8 cellular contexts compared by ENCODE assay signal in the genomic region with DNA sequence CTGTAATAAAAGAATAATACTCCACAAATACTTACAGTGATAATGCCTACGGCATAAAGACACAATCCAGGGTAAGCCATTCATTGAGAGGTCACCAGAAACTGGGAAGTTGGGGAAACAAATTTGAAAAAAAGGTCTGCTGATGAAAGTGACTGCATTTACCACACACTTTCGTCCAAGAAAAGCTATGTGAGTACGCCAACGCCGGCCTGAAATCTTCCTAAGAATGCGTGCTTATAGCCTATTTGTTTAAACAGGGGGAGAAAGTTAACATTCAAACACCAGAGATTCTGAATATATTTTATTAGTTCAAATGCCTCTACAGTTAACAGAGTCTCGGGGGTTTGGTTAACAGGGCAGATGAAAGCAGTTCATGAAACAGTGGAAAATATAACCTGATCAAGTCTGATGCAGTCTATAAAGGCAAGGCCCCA. TPM values are rescaled to one million over a fixed set of nuclear protein-coding genes. Genes with fewer than 3 reads are reported as not detected.
DNase-seq lines count a peak whose midpoint lies in the region; ATAC-seq and TF ChIP-seq lines count a peak whose summit lies in the region.

No MANE protein-coding gene starts in this region.

- no peak for TF ChIP-seq CTCF in HFF-Myc (IDR thresholded peaks at IDR 0.05; ENCODE audit: low read depth, low read length, missing control alignments)
- TF ChIP-seq CTCF in hepatocyte (IDR thresholded peaks at IDR 0.05; ENCODE audit: poor library complexity), result no peak
- TF ChIP-seq CTCF in gastrocnemius medialis (IDR thresholded peaks at IDR 0.05 in 4 of 5, conservative IDR thresholded peaks at IDR 0.05 in 1 of 5), result no peak

- H3K4me2 ChIP-seq in BLaER1 (peak overlapping the region; percentile 90), hepatocyte (peak overlapping the region; percentile 73)

- no peaks in the 10 kb centered on the region for H3K9me3 Mint-ChIP-seq in activated naive CD4-positive, alpha-beta T cell treated with anti-CD3 and anti-CD28 coated beads, Interleukin-2, amount 50 U/mL, for 72 hours

- peak; percentile 55 to 56 for ATAC-seq in activated naive CD4-positive, alpha-beta T cell treated with anti-CD3 and anti-CD28 coated beads, Interleukin-2, amount 50 U/mL, for 72 hours
- ATAC-seq in gastrocnemius medialis, result peak; percentile 32 to 55
- no peak for ATAC-seq in GM21515 (IDR thresholded peaks at IDR 0.05; ENCODE audit: unreplicated experiment)

- H3K9ac ChIP-seq in BLaER1, result peak overlapping the region; percentile 93

- H3K27me3 ChIP-seq in BLaER1 (no peaks in the 10 kb centered on the region), hepatocyte (no peaks in the 10 kb centered on the region), gastrocnemius medialis (no peaks in the 10 kb centered on the region)

- no peaks in the 10 kb centered on the region for H3K9me2 ChIP-seq in hepatocyte (replicated peaks; ENCODE audit: insufficient read depth)

- DNase-seq in HFF-Myc (ENCODE audit: extremely low read depth, low read depth) (peak; percentile 21), hepatocyte (ENCODE audit: low spot score) (no peak), gastrocnemius medialis (no peak), NAMALWA (ENCODE audit: low spot score) (no peak), LoVo (ENCODE audit: low spot score) (no peak)
- DNase-seq in activated naive CD4-positive, alpha-beta T cell treated with anti-CD3 and anti-CD28 coated beads, Interleukin-2, amount 50 U/mL, for 72 hours (ENCODE audit: low spot score in 2 of 2), result no peak

- H4K20me1 ChIP-seq in BLaER1 (no peaks in the 10 kb centered on the region), hepatocyte (ENCODE audit: insufficient read depth, poor library complexity, severe bottlenecking) (no peaks in the 10 kb centered on the region)

- no peaks in the 10 kb centered on the region for H3K9me3 ChIP-seq in BLaER1
- no peaks in the 10 kb centered on the region for H3K9me3 ChIP-seq in hepatocyte (ENCODE audit: low read depth)
- no peaks in the 10 kb centered on the region for H3K9me3 ChIP-seq in gastrocnemius medialis

- peak overlapping the region; percentile 93 for H3K27ac ChIP-seq in BLaER1
- peak overlapping the region; percentile 96 for H3K27ac ChIP-seq in hepatocyte
- H3K27ac ChIP-seq in gastrocnemius medialis, result peak overlapping the region; percentile 85 to 94 (median 89)

- H3K4me3 ChIP-seq in BLaER1, result peak overlapping the region; percentile 89
- H3K4me3 ChIP-seq in HFF-Myc (replicated peaks; ENCODE audit: low read depth, low read length), result peak overlapping the region; percentile 96
- H3K4me3 ChIP-seq in hepatocyte, result peak overlapping the region; percentile 35
- peak overlapping the region; percentile 71 to 89 (median 84) for H3K4me3 ChIP-seq in gastrocnemius medialis

- H3K27ac Mint-ChIP-seq in activated naive CD4-positive, alpha-beta T cell treated with anti-CD3 and anti-CD28 coated beads, Interleukin-2, amount 50 U/mL, for 72 hours, result peak overlapping the region; percentile 99 to 100

- H3K36me3 ChIP-seq in BLaER1, result peaks cover 32% of the 10 kb centered on the region
- no peaks in the 10 kb centered on the region for H3K36me3 ChIP-seq in hepatocyte (replicated peaks; ENCODE audit: insufficient read depth, low read depth)
- H3K36me3 ChIP-seq in gastrocnemius medialis, result peaks cover 3 to 32% of the 10 kb centered on the region in 2 donors

- peaks cover 25% of the 10 kb centered on the region for H3K79me2 ChIP-seq in hepatocyte

- intact Hi-C loops in gastrocnemius medialis (cut with DNase I; ENCODE audit: low total_unique reads), result loop anchor here (2.0 kb wide), 3 partner anchors 164 to 392 kb away; partner anchors contain the start of genes ADAT2 and PEX3

- H3K4me1 ChIP-seq in BLaER1 (peaks cover 22% of the 10 kb centered on the region), hepatocyte (ENCODE audit: insufficient read depth) (peaks cover 18% of the 10 kb centered on the region), gastrocnemius medialis (peaks cover 9 to 14% of the 10 kb centered on the region in 2 donors)

- in situ Hi-C loops in gastrocnemius medialis (cut with MboI; ENCODE audit: low sequenced_read_pairs in 4 of 4), result no loop called here

- H2AFZ ChIP-seq in hepatocyte, result peak overlapping the region; percentile 66

- WGBS in hepatocyte (ENCODE audit: low lambda C conversion rate, missing lambda C conversion rate), result 26% methylated on average over 7 of the region's 7 CpGs

- H3K36me3 Mint-ChIP-seq in activated naive CD4-positive, alpha-beta T cell treated with anti-CD3 and anti-CD28 coated beads, Interleukin-2, amount 50 U/mL, for 72 hours, result peaks cover 27 to 33% of the 10 kb centered on the region in 2 donors

- TF ChIP-seq POLR2A in gastrocnemius medialis (IDR thresholded peaks at IDR 0.05), result no peak

RNA-seq across cellular contexts. Expression of gene LTV1, which starts 0.7 kb away (rescaled TPM):
- 10 to 100 TPM; 24.8 to 30.0 TPM for total RNA-seq in activated naive CD4-positive, alpha-beta T cell treated with anti-CD3 and anti-CD28 coated beads, Interleukin-2, amount 50 U/mL, for 72 hours
- total RNA-seq in hepatocyte (21.6 and 22.7 TPM in 2 replicates), gastrocnemius medialis (10 to 100 TPM; 13.0 to 25.6 (median 18.5) TPM)
- 27.8 and 29.1 TPM in 2 replicates for polyA plus RNA-seq in hepatocyte

RNA-seq across cellular contexts. Expression of gene ZC2HC1B, which starts 21.8 kb away (rescaled TPM):
- total RNA-seq in activated naive CD4-positive, alpha-beta T cell treated with anti-CD3 and anti-CD28 coated beads, Interleukin-2, amount 50 U/mL, for 72 hours, result not detected
- total RNA-seq in hepatocyte, result not detected in 2 replicates
- not detected in 2 replicates for polyA plus RNA-seq in hepatocyte
- not detected for total RNA-seq in gastrocnemius medialis

Comparison
In these comparisons a context has a peak if more than half of its experiments do, and no peak if none do; other contexts are left out.
1. H3K4me3 ChIP-seq: peak in every context shown above with its lines; median percentile 96 in HFF-Myc; 89 in BLaER1; 84 in gastrocnemius medialis; 35 in hepatocyte.